Comparison of ENCODE assay signal across 32 cellular contexts in the genomic region with DNA sequence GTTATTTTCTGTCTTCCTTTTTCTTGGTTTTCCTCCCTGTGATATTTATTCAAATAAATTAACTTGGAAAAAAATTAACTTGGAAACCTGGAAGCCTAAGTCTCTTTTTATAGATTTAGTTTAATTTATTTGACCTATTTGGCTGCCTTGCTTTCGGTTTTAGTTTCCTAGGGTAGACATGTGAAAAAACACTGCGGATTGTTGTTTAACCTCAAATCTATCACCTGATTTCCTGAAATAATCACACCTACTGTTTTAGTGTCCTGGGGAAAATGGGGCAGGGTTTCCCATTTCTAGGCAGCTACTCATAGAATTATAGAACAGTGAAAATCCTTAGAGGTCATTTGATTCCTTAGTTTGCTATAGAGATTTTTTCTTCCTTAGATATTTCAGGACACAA.
"Had no signal": no experiment of that assay in that cellular context is flagged by ENCODE, and none has a peak within 500 bp of the region (broad histone marks: within the 10 kb centered on the region; RNA-seq: fewer than 3 reads in every experiment).

No MANE protein-coding gene starts in this region.

- DNase-seq: Kasumi-1, MG63, MV-4-11, NCI-H1092, NCI-H1105, NCI-H1417 treated with DMSO at 0.1 percent for 48 hours, NCI-H1436 treated with DMSO at 0.1 percent for 48 hours, NCI-H1694 treated with DMSO at 0.1 percent for 48 hours, NCI-H187 treated with DMSO at 0.1 percent for 48 hours, NCI-H2029, NCI-H2081, NCI-H2171 treated with DMSO at 0.1 percent for 48 hours, NCI-H2227 treated with DMSO at 0.1 percent for 48 hours, NCI-H345, NCI-H446, NCI-H510A treated with DMSO at 0.1 percent for 48 hours, NCI-H524 treated with DMSO at 0.1 percent for 48 hours, NCI-H526 treated with DMSO at 0.1 percent for 48 hours, NCI-H748 treated with DMSO at 0.1 percent for 48 hours, NCI-H82, PC-9, SHP77, SIG-M5, SJCRH30, SW 1271, T-helper 1 cell had no signal

- ATAC-seq: Panc1, Right ventricle myocardium inferior, SK-N-SH treated with all-trans-retinoic acid at 6 μM for 48 hours had no signal

- H2AFZ ChIP-seq: PC-9 had no signal

- H3K36me3 ChIP-seq: MG63, SJCRH30 had no signal

- FAIRE-seq: RCC 7860 had no signal

- H3K4me2 ChIP-seq: PC-9 had no signal

- H3K9me3 ChIP-seq: MG63, SJCRH30 had no signal

- H3K27ac ChIP-seq: PC-9, RWPE1, SJCRH30, SK-N-MC had no signal

- H3K27me3 ChIP-seq: MG63, SJCRH30 had no signal

- H3K4me3 ChIP-seq: MG63, PC-9, SJCRH30, SK-N-MC had no signal
